Comparison of ENCODE assay signal across 17 cellular contexts in genomic region chr9:70052768-70053167, GRCh38. TPM values are rescaled to one million over a fixed set of nuclear protein-coding genes. Genes with fewer than 3 reads are reported as not detected.
DNase-seq lines count a peak whose midpoint lies in the region; ATAC-seq, FAIRE-seq and TF ChIP-seq lines count a peak whose summit lies in the region.
"Had no signal": no experiment of that assay in that cellular context is flagged by ENCODE, and none has a peak within 500 bp of the region (broad histone marks: within the 10 kb centered on the region; RNA-seq: fewer than 3 reads in every experiment).

No MANE protein-coding gene starts in this region.

- no peak overlapping the region for H3K4me2 ChIP-seq in mammary epithelial cell (ENCODE audit: insufficient read depth, low read depth, low read length)
- H3K4me2 ChIP-seq: BLaER1 had no signal

- POLR2A ChIA-PET in MCF 10A (lab: Yijun Ruan, JAX) = interaction anchor here (1.4 to 2.3 kb wide), 2 partner anchors 12 to 39 kb away, joined by 3 to 13 read pairs; no protein-coding TSS in a partner anchor

- H3K27ac ChIP-seq in mammary epithelial cell (ENCODE audit: insufficient read depth, low read depth, low read length) = no peak overlapping the region
- H3K27ac ChIP-seq in esophagus muscularis mucosa (replicated peaks in 1 of 4) = peak overlapping the region; percentile 91 to 96 (median 94)
- no peak overlapping the region for H3K27ac ChIP-seq in pancreas
- H3K27ac ChIP-seq: BLaER1 had no signal

- peak; percentile 47 for DNase-seq in MCF 10A (ENCODE audit: unreplicated experiment)
- DNase-seq in mammary epithelial cell = no peak
- no peak for DNase-seq in esophagus muscularis mucosa (ENCODE audit: extremely low spot score)
- DNase-seq in pancreas = peak in 2 of 6 donors; percentile 55 to 62
- DNase-seq in NCI-H2227 treated with DMSO at 0.1 percent for 48 hours (lab: John Stamatoyannopoulos, UW) = no peak
- DNase-seq in T-helper 17 cell = no peak
- DNase-seq in NCI-H187 (lab: John Stamatoyannopoulos, UW) = no peak
- DNase-seq in NOMO-1 (lab: John Stamatoyannopoulos, UW; ENCODE audit: unreplicated experiment in 2 of 2) = no peak
- DNase-seq: 8988T; DMS 273 treated with DMSO at 0.1 percent for 48 hours; HFFc6; NCI-H1417 treated with DMSO at 0.1 percent for 48 hours; NCI-H2081 treated with DMSO at 0.1 percent for 48 hours; NCI-H226; NK-92 treated with Interleukin-12 subunit alpha and Interleukin-12 subunit beta, amount 100 ng/mL, for 24 hours had no signal

- in situ Hi-C loops in mammary epithelial cell (cut with MboI; ENCODE audit: low sequenced_read_pairs in 2 of 2) = no loop called here

- H3K36me3 Mint-ChIP-seq in MCF 10A (ENCODE audit: insufficient read depth, unreplicated experiment) = no peaks in the 10 kb centered on the region
- no peaks in the 10 kb centered on the region for H3K36me3 Mint-ChIP-seq in T-helper 17 cell (ENCODE audit: low read depth)

- TF ChIP-seq CTCF in MCF 10A (IDR thresholded peaks at IDR 0.05; ENCODE audit: unreplicated experiment) (no peak), mammary epithelial cell (conservative IDR thresholded peaks at IDR 0.05 in 1 of 2, IDR thresholded peaks at IDR 0.05 in 1 of 2; ENCODE audit: extremely low read depth in 1 of 2, insufficient read depth in 1 of 2, low read depth in 1 of 2, low read length in 2 of 2) (no peak), esophagus muscularis mucosa (IDR thresholded peaks at IDR 0.05) (no peak), pancreas (IDR thresholded peaks at IDR 0.05) (no peak)

- no TSS peak for BruUV-seq in MCF 10A (replicated peaks; lab: Mats Ljungman, UMichigan)
- no TSS peak for BruUV-seq in mammary epithelial cell (replicated peaks; lab: Mats Ljungman, UMichigan)

- H2AFZ ChIP-seq in mammary epithelial cell (ENCODE audit: low read depth, low read length) = no peak overlapping the region

- H3K4me3 ChIP-seq in mammary epithelial cell (replicated peaks in 1 of 3; ENCODE audit: insufficient read depth in 1 of 3, low read depth in 2 of 3, low read length in 3 of 3) (no peak overlapping the region), esophagus muscularis mucosa (no peak overlapping the region), pancreas (no peak overlapping the region)
- H3K4me3 ChIP-seq: BLaER1 had no signal

- intact Hi-C loops in MCF 10A (cut with micrococcal nuclease) = no loop called here
- intact Hi-C loops in mammary epithelial cell (cut with micrococcal nuclease) = no loop called here
- intact Hi-C loops in esophagus muscularis mucosa (cut with DNase I) = no loop called here
- intact Hi-C loops in pancreas (cut with DNase I) = no loop called here

- CTCF ChIA-PET in MCF 10A (lab: Yijun Ruan, JAX) = interaction anchor here (0.6 to 2.0 kb wide), 6 partner anchors 22 to 81 kb away, joined by 3 to 8 read pairs (median 4); no protein-coding TSS in a partner anchor
- CTCF ChIA-PET in mammary epithelial cell (lab: Charles Lee; ENCODE audit: low non-redundant PET) = no interaction called here

- TF ChIP-seq POLR2A in esophagus muscularis mucosa (IDR thresholded peaks at IDR 0.05; ENCODE audit: low read depth) = no peak

- peaks cover 52% of the 10 kb centered on the region for H3K4me1 ChIP-seq in mammary epithelial cell (ENCODE audit: insufficient read depth, low read length)
- H3K4me1 ChIP-seq in esophagus muscularis mucosa = peaks cover 52 to 100% (median 100%) of the 10 kb centered on the region in 4 donors
- peaks cover 6 to 24% (median 19%) of the 10 kb centered on the region in 3 donors for H3K4me1 ChIP-seq in pancreas
- H3K4me1 ChIP-seq: BLaER1 had no signal

- H3K4me3 Mint-ChIP-seq in MCF 10A (ENCODE audit: unreplicated experiment) (no peak overlapping the region), T-helper 17 cell (no peak overlapping the region)
- H3K4me3 Mint-ChIP-seq: HFFc6 had no signal

- dilution Hi-C loops in mammary epithelial cell (cut with HindIII; ENCODE audit: low sequenced_read_pairs) = no loop called here

- no peaks in the 10 kb centered on the region for H3K27me3 ChIP-seq in mammary epithelial cell (ENCODE audit: insufficient read depth, low read length)
- no peaks in the 10 kb centered on the region for H3K27me3 ChIP-seq in esophagus muscularis mucosa
- no peaks in the 10 kb centered on the region for H3K27me3 ChIP-seq in pancreas
- H3K27me3 ChIP-seq: BLaER1 had no signal

- peaks cover 51% of the 10 kb centered on the region for H3K4me1 Mint-ChIP-seq in MCF 10A (ENCODE audit: insufficient read depth, unreplicated experiment)
- H3K4me1 Mint-ChIP-seq in T-helper 17 cell = no peaks in the 10 kb centered on the region

- H3K9me3 Mint-ChIP-seq in MCF 10A (ENCODE audit: unreplicated experiment) = no peaks in the 10 kb centered on the region
- H3K9me3 Mint-ChIP-seq: HFFc6 had no signal

- H3K36me3 ChIP-seq in mammary epithelial cell (ENCODE audit: insufficient read depth, low read length) = no peaks in the 10 kb centered on the region
- peaks cover 0 to 9% (median 2%) of the 10 kb centered on the region in 4 donors for H3K36me3 ChIP-seq in esophagus muscularis mucosa
- no peaks in the 10 kb centered on the region for H3K36me3 ChIP-seq in pancreas
- H3K36me3 ChIP-seq: BLaER1 had no signal

- peaks cover 15% of the 10 kb centered on the region for H3K79me2 ChIP-seq in mammary epithelial cell (ENCODE audit: insufficient read depth, low read length)

- no peak for TF ChIP-seq EP300 in esophagus muscularis mucosa (IDR thresholded peaks at IDR 0.05)

- H3K9me3 ChIP-seq in mammary epithelial cell (replicated peaks; ENCODE audit: insufficient read depth, low read length) (no peaks in the 10 kb centered on the region), esophagus muscularis mucosa (no peaks in the 10 kb centered on the region), pancreas (no peaks in the 10 kb centered on the region), T-helper 17 cell (ENCODE audit: control insufficient read depth, low read length, poor library complexity, severe bottlenecking) (no peaks in the 10 kb centered on the region)
- H3K9me3 ChIP-seq: BLaER1 had no signal

- H3K27ac Mint-ChIP-seq in MCF 10A (ENCODE audit: low read depth, unreplicated experiment) (peak overlapping the region; percentile 81), T-helper 17 cell (no peak overlapping the region)
- H3K27ac Mint-ChIP-seq: HFFc6 had no signal

- FAIRE-seq in pancreas (lab: Jason Lieb, UNC) = no peak
- FAIRE-seq: H1 had no signal

- H4K20me1 ChIP-seq in mammary epithelial cell (ENCODE audit: insufficient read depth, low read length) = no peaks in the 10 kb centered on the region
- H4K20me1 ChIP-seq: BLaER1 had no signal

- H3K9ac ChIP-seq in mammary epithelial cell (ENCODE audit: insufficient read depth, low read length) = no peak overlapping the region
- H3K9ac ChIP-seq: BLaER1 had no signal

- no peaks in the 10 kb centered on the region for H3K27me3 Mint-ChIP-seq in MCF 10A (ENCODE audit: insufficient read depth, unreplicated experiment)
- H3K27me3 Mint-ChIP-seq in T-helper 17 cell = peaks cover 49% of the 10 kb centered on the region

- 78% methylated on average over 1 of the region's 1 CpG for WGBS in mammary epithelial cell (ENCODE audit: low coverage, missing lambda C conversion rate)
- 79% methylated on average over 1 of the region's 1 CpG for WGBS in esophagus muscularis mucosa
- 31 to 45% methylated on average over 1 of the region's 1 CpG for WGBS in pancreas, 2 donors

- ATAC-seq in pancreas (peak; percentile 62 to 86 (median 80)), T-helper 17 cell (no peak)

RNA-seq across cellular contexts. Expression of gene MAMDC2, which starts 9.1 kb away (rescaled TPM):
- total RNA-seq in MCF 10A (2022) = not detected in 2 replicates
- total RNA-seq in mammary epithelial cell = 10 to 100 TPM in 1 of 2 donors, 1 to 10 TPM in 1; 8.3 to 33.5 TPM
- 10.9 TPM for polyA plus RNA-seq in mammary epithelial cell
- polyA minus RNA-seq in mammary epithelial cell = 13.5 TPM
- total RNA-seq in esophagus muscularis mucosa = 100 to 1,000 TPM; 115 to 147 (median 126) TPM
- 1 to 10 TPM; 1.1 to 4.7 (median 1.3) TPM for total RNA-seq in pancreas
- polyA plus RNA-seq in pancreas = 1 to 10 TPM in 1 of 2 donors, under 1 TPM in 1; 0.95 to 1.9 TPM
- total RNA-seq in T-helper 17 cell = under 1 TPM in 1 of 2 donors, not detected in 1; 0.07 TPM

Comparison
In these comparisons a context has a peak if more than half of its experiments do, and no peak if none do; other contexts are left out.
1. H3K27ac ChIP-seq: peak in esophagus muscularis mucosa (4 of 4); none in mammary epithelial cell (single experiment) and pancreas (0 of 4).